In the genomic region with DNA sequence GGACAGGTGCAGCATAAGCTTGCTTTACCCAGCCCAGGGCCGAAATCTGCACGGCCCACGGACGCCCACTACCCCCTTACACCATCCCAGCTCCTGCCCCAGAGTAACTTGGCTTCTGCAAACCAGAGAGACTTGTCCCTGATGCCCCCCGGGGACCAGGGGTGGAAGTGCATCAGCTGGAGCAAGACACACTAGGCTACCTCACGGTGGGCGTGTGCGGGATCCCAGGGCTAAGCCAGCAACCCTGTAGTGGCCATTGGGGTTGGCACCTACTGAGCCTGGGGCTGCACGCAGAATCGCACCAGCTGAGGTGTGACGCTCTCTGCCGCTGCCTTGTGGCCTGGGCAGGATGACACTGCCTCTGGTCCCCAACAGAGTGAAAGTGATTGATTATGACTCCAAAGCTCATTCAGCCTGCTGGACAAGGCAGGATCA, we compare ENCODE assay signal across 8 cellular contexts. TPM values are rescaled to one million over a fixed set of nuclear protein-coding genes. Genes with fewer than 3 reads are reported as not detected.
DNase-seq lines count a peak whose midpoint lies in the region; ATAC-seq and TF ChIP-seq lines count a peak whose summit lies in the region.

No MANE protein-coding gene starts in this region.

- peaks cover 26% of the 10 kb centered on the region for H3K27me3 Mint-ChIP-seq in activated CD4-positive, alpha-beta T cell treated with anti-CD3 and anti-CD28 coated beads for 36 hours
- no peaks in the 10 kb centered on the region for H3K27me3 Mint-ChIP-seq in progenitor cell of endocrine pancreas

- H3K27me3 ChIP-seq in ascending aorta = no peaks in the 10 kb centered on the region
- no peaks in the 10 kb centered on the region for H3K27me3 ChIP-seq in uterus

- H3K4me1 Mint-ChIP-seq in activated CD4-positive, alpha-beta T cell treated with anti-CD3 and anti-CD28 coated beads for 36 hours = peaks cover 5% of the 10 kb centered on the region
- H3K4me1 Mint-ChIP-seq in progenitor cell of endocrine pancreas (ENCODE audit: low read depth) = peaks cover 15% of the 10 kb centered on the region

- H3K36me3 ChIP-seq in ascending aorta (no peaks in the 10 kb centered on the region), uterus (no peaks in the 10 kb centered on the region)

- peak; percentile 85 for ATAC-seq in activated CD4-positive, alpha-beta T cell treated with anti-CD3 and anti-CD28 coated beads for 36 hours
- ATAC-seq in SK-N-SH treated with all-trans-retinoic acid at 6 μM for 48 hours = peak; percentile 34; the same call in 2 of the 3 replicates
- no peak for ATAC-seq in HG03469 (IDR thresholded peaks at IDR 0.05; ENCODE audit: unreplicated experiment)

- TF ChIP-seq CTCF in progenitor cell of endocrine pancreas (IDR thresholded peaks at IDR 0.05; ENCODE audit: unreplicated experiment) (peak; percentile 42), ascending aorta (IDR thresholded peaks at IDR 0.05) (no peak), uterus (IDR thresholded peaks at IDR 0.05) (no peak)

- peaks cover 5 to 8% of the 10 kb centered on the region in 2 donors for H3K4me1 ChIP-seq in ascending aorta
- H3K4me1 ChIP-seq in uterus = peaks cover 3 to 7% of the 10 kb centered on the region in 2 donors

- H3K27ac ChIP-seq in ascending aorta (no peak overlapping the region), uterus (no peak overlapping the region)

- H3K9me3 ChIP-seq in ascending aorta = no peaks in the 10 kb centered on the region
- H3K9me3 ChIP-seq in uterus = no peaks in the 10 kb centered on the region

- H3K4me3 Mint-ChIP-seq in activated CD4-positive, alpha-beta T cell treated with anti-CD3 and anti-CD28 coated beads for 36 hours = no peak overlapping the region
- H3K4me3 Mint-ChIP-seq in progenitor cell of endocrine pancreas (ENCODE audit: low read depth) = no peak overlapping the region

- H3K36me3 Mint-ChIP-seq in activated CD4-positive, alpha-beta T cell treated with anti-CD3 and anti-CD28 coated beads for 36 hours (ENCODE audit: low read depth) = no peaks in the 10 kb centered on the region
- H3K36me3 Mint-ChIP-seq in progenitor cell of endocrine pancreas (ENCODE audit: insufficient read depth) = peaks cover 2% of the 10 kb centered on the region

- POLR2A ChIA-PET in activated CD4-positive, alpha-beta T cell treated with anti-CD3 and anti-CD28 coated beads for 36 hours (lab: Charles Lee) = no interaction called here

- peak; percentile 69 for DNase-seq in activated CD4-positive, alpha-beta T cell treated with anti-CD3 and anti-CD28 coated beads for 36 hours
- DNase-seq in activated CD4-positive, alpha-beta T cell treated with anti-CD3 and anti-CD28 coated beads for 1 hour = no peak
- DNase-seq in dermis blood vessel endothelial cell (peak; percentile 46), progenitor cell of endocrine pancreas (ENCODE audit: low spot score, unreplicated experiment) (no peak), ascending aorta (ENCODE audit: low spot score in 2 of 2) (no peak), uterus (no peak)

- intact Hi-C loops in activated CD4-positive, alpha-beta T cell treated with anti-CD3 and anti-CD28 coated beads for 36 hours (cut with DNase I, micrococcal nuclease) = no loop called here
- intact Hi-C loops in ascending aorta (cut with DNase I) (no loop called here), uterus (cut with DNase I; ENCODE audit: low total_unique reads) (no loop called here)

- no peak overlapping the region for H3K27ac Mint-ChIP-seq in activated CD4-positive, alpha-beta T cell treated with anti-CD3 and anti-CD28 coated beads for 36 hours
- H3K27ac Mint-ChIP-seq in progenitor cell of endocrine pancreas = no peak overlapping the region

- TF ChIP-seq POLR2A in uterus (IDR thresholded peaks at IDR 0.05) = no peak

- H3K4me3 ChIP-seq in ascending aorta (no peak overlapping the region), uterus (no peak overlapping the region)

- CTCF ChIA-PET in activated CD4-positive, alpha-beta T cell treated with anti-CD3 and anti-CD28 coated beads for 36 hours (lab: Charles Lee) = interaction anchor here (0.6 to 1.1 kb wide), 6 partner anchors 9 to 203 kb away, joined by 3 to 4 read pairs (median 3); no protein-coding TSS in a partner anchor

- H3K9me3 Mint-ChIP-seq in activated CD4-positive, alpha-beta T cell treated with anti-CD3 and anti-CD28 coated beads for 36 hours (ENCODE audit: low read depth) = no peaks in the 10 kb centered on the region
- H3K9me3 Mint-ChIP-seq in progenitor cell of endocrine pancreas (ENCODE audit: low read depth) = no peaks in the 10 kb centered on the region

TF ChIP-seq in SK-N-SH treated with all-trans-retinoic acid at 6 μM for 48 hours, 23 proteins besides CTCF, POLR2A, EP300 and RAD21:
- TF ChIP-seq, protein P1, sequence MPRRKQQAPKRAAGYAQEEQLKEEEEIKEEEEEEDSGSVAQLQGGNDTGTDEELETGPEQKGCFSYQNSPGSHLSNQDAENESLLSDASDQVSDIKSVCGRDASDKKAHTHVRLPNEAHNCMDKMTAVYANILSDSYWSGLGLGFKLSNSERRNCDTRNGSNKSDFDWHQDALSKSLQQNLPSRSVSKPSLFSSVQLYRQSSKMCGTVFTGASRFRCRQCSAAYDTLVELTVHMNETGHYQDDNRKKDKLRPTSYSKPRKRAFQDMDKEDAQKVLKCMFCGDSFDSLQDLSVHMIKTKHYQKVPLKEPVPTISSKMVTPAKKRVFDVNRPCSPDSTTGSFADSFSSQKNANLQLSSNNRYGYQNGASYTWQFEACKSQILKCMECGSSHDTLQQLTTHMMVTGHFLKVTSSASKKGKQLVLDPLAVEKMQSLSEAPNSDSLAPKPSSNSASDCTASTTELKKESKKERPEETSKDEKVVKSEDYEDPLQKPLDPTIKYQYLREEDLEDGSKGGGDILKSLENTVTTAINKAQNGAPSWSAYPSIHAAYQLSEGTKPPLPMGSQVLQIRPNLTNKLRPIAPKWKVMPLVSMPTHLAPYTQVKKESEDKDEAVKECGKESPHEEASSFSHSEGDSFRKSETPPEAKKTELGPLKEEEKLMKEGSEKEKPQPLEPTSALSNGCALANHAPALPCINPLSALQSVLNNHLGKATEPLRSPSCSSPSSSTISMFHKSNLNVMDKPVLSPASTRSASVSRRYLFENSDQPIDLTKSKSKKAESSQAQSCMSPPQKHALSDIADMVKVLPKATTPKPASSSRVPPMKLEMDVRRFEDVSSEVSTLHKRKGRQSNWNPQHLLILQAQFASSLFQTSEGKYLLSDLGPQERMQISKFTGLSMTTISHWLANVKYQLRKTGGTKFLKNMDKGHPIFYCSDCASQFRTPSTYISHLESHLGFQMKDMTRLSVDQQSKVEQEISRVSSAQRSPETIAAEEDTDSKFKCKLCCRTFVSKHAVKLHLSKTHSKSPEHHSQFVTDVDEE (CRISPR knock-in tag; IDR thresholded peaks at IDR 0.05) = no peak
- TF ChIP-seq GLIS3 (CRISPR knock-in tag; IDR thresholded peaks at IDR 0.05) (no peak), CSDC2 (CRISPR knock-in tag; IDR thresholded peaks at IDR 0.05) (no peak), TOX (CRISPR knock-in tag; IDR thresholded peaks at IDR 0.05; ENCODE audit: borderline replicate concordance) (no peak), RARB (CRISPR knock-in tag; IDR thresholded peaks at IDR 0.05) (no peak), ARNTL (CRISPR knock-in tag; IDR thresholded peaks at IDR 0.05; ENCODE audit: borderline replicate concordance, low read depth) (no peak), ZFP3 (CRISPR knock-in tag; IDR thresholded peaks at IDR 0.05) (no peak), ISL1 (CRISPR knock-in tag; IDR thresholded peaks at IDR 0.05) (no peak)
- TF ChIP-seq, protein P2, sequence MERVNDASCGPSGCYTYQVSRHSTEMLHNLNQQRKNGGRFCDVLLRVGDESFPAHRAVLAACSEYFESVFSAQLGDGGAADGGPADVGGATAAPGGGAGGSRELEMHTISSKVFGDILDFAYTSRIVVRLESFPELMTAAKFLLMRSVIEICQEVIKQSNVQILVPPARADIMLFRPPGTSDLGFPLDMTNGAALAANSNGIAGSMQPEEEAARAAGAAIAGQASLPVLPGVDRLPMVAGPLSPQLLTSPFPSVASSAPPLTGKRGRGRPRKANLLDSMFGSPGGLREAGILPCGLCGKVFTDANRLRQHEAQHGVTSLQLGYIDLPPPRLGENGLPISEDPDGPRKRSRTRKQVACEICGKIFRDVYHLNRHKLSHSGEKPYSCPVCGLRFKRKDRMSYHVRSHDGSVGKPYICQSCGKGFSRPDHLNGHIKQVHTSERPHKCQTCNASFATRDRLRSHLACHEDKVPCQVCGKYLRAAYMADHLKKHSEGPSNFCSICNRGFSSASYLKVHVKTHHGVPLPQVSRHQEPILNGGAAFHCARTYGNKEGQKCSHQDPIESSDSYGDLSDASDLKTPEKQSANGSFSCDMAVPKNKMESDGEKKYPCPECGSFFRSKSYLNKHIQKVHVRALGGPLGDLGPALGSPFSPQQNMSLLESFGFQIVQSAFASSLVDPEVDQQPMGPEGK (CRISPR knock-in tag; IDR thresholded peaks at IDR 0.05; ENCODE audit: borderline replicate concordance) = no peak
TF ChIP-seq in SK-N-SH treated with all-trans-retinoic acid at 6 μM for 48 hours: peak in this region for 0.

RNA-seq across cellular contexts. Expression of a gene that starts 6.1 kb away (rescaled TPM):
- total RNA-seq in activated CD4-positive, alpha-beta T cell treated with anti-CD3 and anti-CD28 coated beads for 36 hours = 1 to 10 TPM; 6.9 to 7.6 TPM
- total RNA-seq in dermis blood vessel endothelial cell (11.8 and 14.8 TPM in 2 replicates), progenitor cell of endocrine pancreas (12.4 and 12.7 TPM in 2 replicates), ascending aorta (2.9 TPM), uterus (10 to 100 TPM in 3 of 4 donors, 1 to 10 TPM in 1; 3.8 to 14.1 (median 13.4) TPM)

RNA-seq across cellular contexts. Expression of a gene that starts 21.1 kb away (rescaled TPM):
- total RNA-seq in activated CD4-positive, alpha-beta T cell treated with anti-CD3 and anti-CD28 coated beads for 36 hours = 1 to 10 TPM; 1.3 to 1.7 TPM
- 10.1 and 11.9 TPM in 2 replicates for total RNA-seq in dermis blood vessel endothelial cell
- 48.0 and 50.7 TPM in 2 replicates for total RNA-seq in progenitor cell of endocrine pancreas
- total RNA-seq in ascending aorta = 75.7 TPM
- total RNA-seq in uterus = 10 to 100 TPM in 2 of 4 donors, 1 to 10 TPM in 2; 1.8 to 45.1 (median 10.5) TPM

RNA-seq across cellular contexts. Expression of a gene that starts 33.2 kb away (rescaled TPM):
- 1,000 to 10,000 TPM; 2,222 to 2,735 TPM for total RNA-seq in activated CD4-positive, alpha-beta T cell treated with anti-CD3 and anti-CD28 coated beads for 36 hours
- total RNA-seq in dermis blood vessel endothelial cell (969 and 1,693 TPM in 2 replicates), progenitor cell of endocrine pancreas (1,044 and 1,067 TPM in 2 replicates), ascending aorta (1,924 TPM), uterus (1,000 to 10,000 TPM in 3 of 4 donors, 100 to 1,000 TPM in 1; 999 to 4,423 (median 2,373) TPM)

RNA-seq across cellular contexts. Expression of a gene that starts 33.3 kb away (rescaled TPM):
- 10 to 100 TPM; 20.0 to 20.4 TPM for total RNA-seq in activated CD4-positive, alpha-beta T cell treated with anti-CD3 and anti-CD28 coated beads for 36 hours
- total RNA-seq in dermis blood vessel endothelial cell (15.7 and 16.2 TPM in 2 replicates), progenitor cell of endocrine pancreas (28.5 TPM in 2 replicates), ascending aorta (22.8 TPM), uterus (10 to 100 TPM in 2 of 4 donors, 1 to 10 TPM in 2; 6.5 to 25.9 (median 11.3) TPM)

Comparison
In these comparisons a context has a peak if more than half of its experiments do, and no peak if none do; other contexts are left out.
1. DNase-seq: peak in activated CD4-positive, alpha-beta T cell treated with anti-CD3 and anti-CD28 coated beads for 36 hours (single experiment) and dermis blood vessel endothelial cell (single experiment); none in activated CD4-positive, alpha-beta T cell treated with anti-CD3 and anti-CD28 coated beads for 1 hour (single experiment), progenitor cell of endocrine pancreas (single experiment), ascending aorta (0 of 2) and uterus (0 of 2).